1 cellular context compared by ENCODE assay signal in genomic region chr2:219308142-219309093, GRCh38.
TF ChIP-seq lines count a peak whose summit lies in the region.

No MANE protein-coding gene starts in this region.

TF ChIP-seq in HepG2, 621 proteins besides CTCF, POLR2A, EP300 and RAD21 (continued from another document and continues in another):
- TF ChIP-seq DMTF1 (CRISPR knock-in tag; IDR thresholded peaks at IDR 0.05) (no peak), KAT7 (CRISPR knock-in tag; IDR thresholded peaks at IDR 0.05; ENCODE audit: borderline replicate concordance) (no peak), RFXANK (CRISPR knock-in tag; IDR thresholded peaks at IDR 0.05) (peak; percentile 91; the same call in 1 of the 2 replicates), FOXP1 (IDR thresholded peaks at IDR 0.05) (no peak), FOXP1 (CRISPR knock-in tag; IDR thresholded peaks at IDR 0.05) (no peak), ZNF446 (CRISPR knock-in tag; IDR thresholded peaks at IDR 0.05) (peak; percentile 95; the same call in 1 of the 2 replicates), TBL1XR1 (IDR thresholded peaks at IDR 0.05; ENCODE audit: borderline replicate concordance, low read length, partially characterized antibody) (no peak), ZNF501 (CRISPR knock-in tag; IDR thresholded peaks at IDR 0.05) (peak; percentile 72), CBFB (CRISPR knock-in tag; IDR thresholded peaks at IDR 0.05) (peak; percentile 57; the same call in 1 of the 2 replicates), MEF2D (CRISPR knock-in tag; IDR thresholded peaks at IDR 0.05) (peak; percentile 71; the same call in 1 of the 2 replicates), ZNF512B (CRISPR knock-in tag; IDR thresholded peaks at IDR 0.05; ENCODE audit: borderline replicate concordance) (no peak), MTF2 (CRISPR knock-in tag; IDR thresholded peaks at IDR 0.05; ENCODE audit: borderline replicate concordance) (peak; percentile 77; the same call in 1 of the 2 replicates), ZSCAN29 (CRISPR knock-in tag; conservative IDR thresholded peaks at IDR 0.05) (no peak), NFE2L1 (CRISPR knock-in tag; IDR thresholded peaks at IDR 0.05; ENCODE audit: borderline replicate concordance) (no peak), CAMTA2 (CRISPR knock-in tag; IDR thresholded peaks at IDR 0.05; ENCODE audit: borderline replicate concordance) (peak; percentile 95; the same call in 1 of the 2 replicates), ZBTB7B (CRISPR knock-in tag; IDR thresholded peaks at IDR 0.05) (0 out of 2 replicates have a peak, but pooled peaks have one; percentile 54), ZFP36 (IDR thresholded peaks at IDR 0.05; ENCODE audit: borderline replicate concordance, low read depth, low read length, partially characterized antibody) (no peak), PAWR (CRISPR knock-in tag; IDR thresholded peaks at IDR 0.05; ENCODE audit: borderline replicate concordance) (peak; percentile 94; the same call in 1 of the 2 replicates), ATF1 (CRISPR knock-in tag; IDR thresholded peaks at IDR 0.05) (no peak), IKZF5 (CRISPR knock-in tag; IDR thresholded peaks at IDR 0.05) (peak; percentile 91; the same call in 1 of the 2 replicates), TSC22D2 (CRISPR knock-in tag; IDR thresholded peaks at IDR 0.05; ENCODE audit: borderline replicate concordance) (peak; percentile 99), UBTF (CRISPR knock-in tag; IDR thresholded peaks at IDR 0.05) (no peak), GLMP (CRISPR knock-in tag; IDR thresholded peaks at IDR 0.05; ENCODE audit: borderline replicate concordance) (peak; percentile 90; the same call in 1 of the 2 replicates), ZNF616 (CRISPR knock-in tag; IDR thresholded peaks at IDR 0.05; ENCODE audit: low read depth) (peak; percentile 78; the same call in 1 of the 2 replicates), BORCS8-MEF2B (CRISPR knock-in tag; IDR thresholded peaks at IDR 0.05) (peak; percentile 99), HNF4A (CRISPR knock-in tag; IDR thresholded peaks at IDR 0.05) (no peak), ZSCAN20 (CRISPR knock-in tag; IDR thresholded peaks at IDR 0.05; ENCODE audit: borderline replicate concordance) (peak; percentile 98), MAFF (IDR thresholded peaks at IDR 0.05; ENCODE audit: low read depth, low read length) (no peak), EEA1 (CRISPR knock-in tag; IDR thresholded peaks at IDR 0.05; ENCODE audit: borderline replicate concordance) (peak; percentile 95; the same call in 1 of the 2 replicates), TRIM24 (CRISPR knock-in tag; IDR thresholded peaks at IDR 0.05) (no peak), NR3C1 (CRISPR knock-in tag; IDR thresholded peaks at IDR 0.05) (no peak), ZNF768 (CRISPR knock-in tag; IDR thresholded peaks at IDR 0.05) (peak; percentile 86), ZNF274 (CRISPR knock-in tag; IDR thresholded peaks at IDR 0.05) (no peak), ZNF777 (CRISPR knock-in tag; IDR thresholded peaks at IDR 0.05) (peak; percentile 79; the same call in 1 of the 2 replicates), KDM5A (IDR thresholded peaks at IDR 0.05; ENCODE audit: borderline replicate concordance, low read length) (no peak), ZBTB39 (CRISPR knock-in tag; IDR thresholded peaks at IDR 0.05) (no peak), YEATS2 (CRISPR knock-in tag; IDR thresholded peaks at IDR 0.05; ENCODE audit: borderline replicate concordance) (peak; percentile 55; the same call in 1 of the 2 replicates), FOXP4 (CRISPR knock-in tag; IDR thresholded peaks at IDR 0.05) (peak; percentile 74), ZNF704 (CRISPR knock-in tag; IDR thresholded peaks at IDR 0.05; ENCODE audit: borderline replicate concordance) (peak; percentile 96), ZNF597 (CRISPR knock-in tag; IDR thresholded peaks at IDR 0.05) (no peak), MLLT10 (CRISPR knock-in tag; IDR thresholded peaks at IDR 0.05) (0 out of 2 replicates have a peak, but pooled peaks have one; percentile 28), MTA3 (CRISPR knock-in tag; IDR thresholded peaks at IDR 0.05) (no peak), E2F2 (CRISPR knock-in tag; IDR thresholded peaks at IDR 0.05; ENCODE audit: borderline replicate concordance) (peak; percentile 91; the same call in 1 of the 2 replicates), HOXA3 (CRISPR knock-in tag; IDR thresholded peaks at IDR 0.05) (peak; percentile 80), KLF11 (CRISPR knock-in tag; IDR thresholded peaks at IDR 0.05) (peak; percentile 99), DNMT3B (CRISPR knock-in tag; conservative IDR thresholded peaks at IDR 0.05) (peak; percentile 96; the same call in 1 of the 2 replicates)
